2 cellular contexts compared by ENCODE assay signal in the genomic region with DNA sequence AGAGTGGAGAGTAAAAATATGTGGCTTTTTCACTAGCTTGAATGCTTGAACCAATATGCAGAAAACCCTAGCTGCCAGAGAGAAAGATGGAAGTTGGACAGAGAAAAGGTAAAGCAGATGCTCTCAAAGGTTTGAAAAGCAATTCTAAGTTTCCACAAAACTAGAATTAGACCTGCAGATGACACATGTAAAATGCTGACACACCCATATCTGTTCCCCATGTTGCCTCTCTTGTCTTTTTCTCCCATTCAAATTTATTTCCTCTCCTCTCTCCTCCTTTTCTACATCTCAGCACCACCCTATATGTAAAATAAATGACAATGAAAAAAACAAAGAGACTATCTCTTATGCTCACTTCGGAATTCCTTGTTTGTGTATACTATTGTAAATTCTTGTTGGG.
TF ChIP-seq lines count a peak whose summit lies in the region.

No MANE protein-coding gene starts in this region.

TF ChIP-seq in GM23338, 12 proteins besides CTCF, POLR2A, EP300 and RAD21 (continued from another document):
- TF ChIP-seq, protein P1, sequence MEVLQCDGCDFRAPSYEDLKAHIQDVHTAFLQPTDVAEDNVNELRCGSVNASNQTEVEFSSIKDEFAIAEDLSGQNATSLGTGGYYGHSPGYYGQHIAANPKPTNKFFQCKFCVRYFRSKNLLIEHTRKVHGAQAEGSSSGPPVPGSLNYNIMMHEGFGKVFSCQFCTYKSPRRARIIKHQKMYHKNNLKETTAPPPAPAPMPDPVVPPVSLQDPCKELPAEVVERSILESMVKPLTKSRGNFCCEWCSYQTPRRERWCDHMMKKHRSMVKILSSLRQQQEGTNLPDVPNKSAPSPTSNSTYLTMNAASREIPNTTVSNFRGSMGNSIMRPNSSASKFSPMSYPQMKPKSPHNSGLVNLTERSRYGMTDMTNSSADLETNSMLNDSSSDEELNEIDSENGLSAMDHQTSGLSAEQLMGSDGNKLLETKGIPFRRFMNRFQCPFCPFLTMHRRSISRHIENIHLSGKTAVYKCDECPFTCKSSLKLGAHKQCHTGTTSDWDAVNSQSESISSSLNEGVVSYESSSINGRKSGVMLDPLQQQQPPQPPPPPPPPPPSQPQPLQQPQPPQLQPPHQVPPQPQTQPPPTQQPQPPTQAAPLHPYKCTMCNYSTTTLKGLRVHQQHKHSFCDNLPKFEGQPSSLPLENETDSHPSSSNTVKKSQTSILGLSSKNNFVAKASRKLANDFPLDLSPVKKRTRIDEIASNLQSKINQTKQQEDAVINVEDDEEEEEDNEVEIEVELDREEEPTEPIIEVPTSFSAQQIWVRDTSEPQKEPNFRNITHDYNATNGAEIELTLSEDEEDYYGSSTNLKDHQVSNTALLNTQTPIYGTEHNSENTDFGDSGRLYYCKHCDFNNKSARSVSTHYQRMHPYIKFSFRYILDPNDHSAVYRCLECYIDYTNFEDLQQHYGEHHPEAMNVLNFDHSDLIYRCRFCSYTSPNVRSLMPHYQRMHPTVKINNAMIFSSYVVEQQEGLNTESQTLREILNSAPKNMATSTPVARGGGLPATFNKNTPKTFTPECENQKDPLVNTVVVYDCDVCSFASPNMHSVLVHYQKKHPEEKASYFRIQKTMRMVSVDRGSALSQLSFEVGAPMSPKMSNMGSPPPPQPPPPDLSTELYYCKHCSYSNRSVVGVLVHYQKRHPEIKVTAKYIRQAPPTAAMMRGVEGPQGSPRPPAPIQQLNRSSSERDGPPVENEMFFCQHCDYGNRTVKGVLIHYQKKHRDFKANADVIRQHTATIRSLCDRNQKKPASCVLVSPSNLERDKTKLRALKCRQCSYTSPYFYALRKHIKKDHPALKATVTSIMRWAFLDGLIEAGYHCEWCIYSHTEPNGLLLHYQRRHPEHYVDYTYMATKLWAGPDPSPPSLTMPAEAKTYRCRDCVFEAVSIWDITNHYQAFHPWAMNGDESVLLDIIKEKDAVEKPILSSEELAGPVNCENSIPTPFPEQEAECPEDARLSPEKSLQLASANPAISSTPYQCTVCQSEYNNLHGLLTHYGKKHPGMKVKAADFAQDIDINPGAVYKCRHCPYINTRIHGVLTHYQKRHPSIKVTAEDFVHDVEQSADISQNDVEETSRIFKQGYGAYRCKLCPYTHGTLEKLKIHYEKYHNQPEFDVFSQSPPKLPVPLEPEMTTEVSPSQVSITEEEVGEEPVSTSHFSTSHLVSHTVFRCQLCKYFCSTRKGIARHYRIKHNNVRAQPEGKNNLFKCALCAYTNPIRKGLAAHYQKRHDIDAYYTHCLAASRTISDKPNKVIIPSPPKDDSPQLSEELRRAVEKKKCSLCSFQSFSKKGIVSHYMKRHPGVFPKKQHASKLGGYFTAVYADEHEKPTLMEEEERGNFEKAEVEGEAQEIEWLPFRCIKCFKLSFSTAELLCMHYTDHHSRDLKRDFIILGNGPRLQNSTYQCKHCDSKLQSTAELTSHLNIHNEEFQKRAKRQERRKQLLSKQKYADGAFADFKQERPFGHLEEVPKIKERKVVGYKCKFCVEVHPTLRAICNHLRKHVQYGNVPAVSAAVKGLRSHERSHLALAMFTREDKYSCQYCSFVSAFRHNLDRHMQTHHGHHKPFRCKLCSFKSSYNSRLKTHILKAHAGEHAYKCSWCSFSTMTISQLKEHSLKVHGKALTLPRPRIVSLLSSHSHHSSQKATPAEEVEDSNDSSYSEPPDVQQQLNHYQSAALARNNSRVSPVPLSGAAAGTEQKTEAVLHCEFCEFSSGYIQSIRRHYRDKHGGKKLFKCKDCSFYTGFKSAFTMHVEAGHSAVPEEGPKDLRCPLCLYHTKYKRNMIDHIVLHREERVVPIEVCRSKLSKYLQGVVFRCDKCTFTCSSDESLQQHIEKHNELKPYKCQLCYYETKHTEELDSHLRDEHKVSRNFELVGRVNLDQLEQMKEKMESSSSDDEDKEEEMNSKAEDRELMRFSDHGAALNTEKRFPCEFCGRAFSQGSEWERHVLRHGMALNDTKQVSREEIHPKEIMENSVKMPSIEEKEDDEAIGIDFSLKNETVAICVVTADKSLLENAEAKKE (CRISPR knock-in tag; IDR thresholded peaks at IDR 0.05) = no peak
- no peak for TF ChIP-seq ZNF331 (CRISPR knock-in tag; IDR thresholded peaks at IDR 0.05; ENCODE audit: low read depth)
- TF ChIP-seq POLR2AphosphoS5 (IDR thresholded peaks at IDR 0.05; ENCODE audit: low read depth) = no peak
- no peak for TF ChIP-seq EZH2 (IDR thresholded peaks at IDR 0.05; ENCODE audit: low read depth, unreplicated experiment)
- no peak for TF ChIP-seq REST (IDR thresholded peaks at IDR 0.05; ENCODE audit: unreplicated experiment)
- TF ChIP-seq EZH2phosphoT487 (IDR thresholded peaks at IDR 0.05; ENCODE audit: unreplicated experiment) = no peak
- TF ChIP-seq JUNB (IDR thresholded peaks at IDR 0.05; ENCODE audit: unreplicated experiment) = no peak
- no peak for TF ChIP-seq NANOG (IDR thresholded peaks at IDR 0.05; ENCODE audit: borderline replicate concordance)
- TF ChIP-seq CREB1 (CRISPR knock-in tag; IDR thresholded peaks at IDR 0.05; ENCODE audit: low read depth) = no peak
TF ChIP-seq in GM23338: peak in this region for 0.

TF ChIP-seq in WTC11, 78 proteins besides CTCF, POLR2A, EP300 and RAD21 (continued from another document):
- TF ChIP-seq, protein P2, sequence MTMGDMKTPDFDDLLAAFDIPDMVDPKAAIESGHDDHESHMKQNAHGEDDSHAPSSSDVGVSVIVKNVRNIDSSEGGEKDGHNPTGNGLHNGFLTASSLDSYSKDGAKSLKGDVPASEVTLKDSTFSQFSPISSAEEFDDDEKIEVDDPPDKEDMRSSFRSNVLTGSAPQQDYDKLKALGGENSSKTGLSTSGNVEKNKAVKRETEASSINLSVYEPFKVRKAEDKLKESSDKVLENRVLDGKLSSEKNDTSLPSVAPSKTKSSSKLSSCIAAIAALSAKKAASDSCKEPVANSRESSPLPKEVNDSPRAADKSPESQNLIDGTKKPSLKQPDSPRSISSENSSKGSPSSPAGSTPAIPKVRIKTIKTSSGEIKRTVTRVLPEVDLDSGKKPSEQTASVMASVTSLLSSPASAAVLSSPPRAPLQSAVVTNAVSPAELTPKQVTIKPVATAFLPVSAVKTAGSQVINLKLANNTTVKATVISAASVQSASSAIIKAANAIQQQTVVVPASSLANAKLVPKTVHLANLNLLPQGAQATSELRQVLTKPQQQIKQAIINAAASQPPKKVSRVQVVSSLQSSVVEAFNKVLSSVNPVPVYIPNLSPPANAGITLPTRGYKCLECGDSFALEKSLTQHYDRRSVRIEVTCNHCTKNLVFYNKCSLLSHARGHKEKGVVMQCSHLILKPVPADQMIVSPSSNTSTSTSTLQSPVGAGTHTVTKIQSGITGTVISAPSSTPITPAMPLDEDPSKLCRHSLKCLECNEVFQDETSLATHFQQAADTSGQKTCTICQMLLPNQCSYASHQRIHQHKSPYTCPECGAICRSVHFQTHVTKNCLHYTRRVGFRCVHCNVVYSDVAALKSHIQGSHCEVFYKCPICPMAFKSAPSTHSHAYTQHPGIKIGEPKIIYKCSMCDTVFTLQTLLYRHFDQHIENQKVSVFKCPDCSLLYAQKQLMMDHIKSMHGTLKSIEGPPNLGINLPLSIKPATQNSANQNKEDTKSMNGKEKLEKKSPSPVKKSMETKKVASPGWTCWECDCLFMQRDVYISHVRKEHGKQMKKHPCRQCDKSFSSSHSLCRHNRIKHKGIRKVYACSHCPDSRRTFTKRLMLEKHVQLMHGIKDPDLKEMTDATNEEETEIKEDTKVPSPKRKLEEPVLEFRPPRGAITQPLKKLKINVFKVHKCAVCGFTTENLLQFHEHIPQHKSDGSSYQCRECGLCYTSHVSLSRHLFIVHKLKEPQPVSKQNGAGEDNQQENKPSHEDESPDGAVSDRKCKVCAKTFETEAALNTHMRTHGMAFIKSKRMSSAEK (CRISPR knock-in tag; IDR thresholded peaks at IDR 0.05; ENCODE audit: borderline replicate concordance) = no peak
- TF ChIP-seq SMAD4 (CRISPR knock-in tag; IDR thresholded peaks at IDR 0.05) (no peak), NFYB (CRISPR knock-in tag; conservative IDR thresholded peaks at IDR 0.05; ENCODE audit: low read depth) (no peak), ZBTB21 (CRISPR knock-in tag; IDR thresholded peaks at IDR 0.05; ENCODE audit: borderline replicate concordance) (no peak), ZNF396 (CRISPR knock-in tag; IDR thresholded peaks at IDR 0.05; ENCODE audit: borderline replicate concordance) (no peak), SMAD3 (CRISPR knock-in tag; IDR thresholded peaks at IDR 0.05; ENCODE audit: borderline replicate concordance) (no peak), STAT6 (CRISPR knock-in tag; conservative IDR thresholded peaks at IDR 0.05; ENCODE audit: low read depth) (no peak), ESRRA (CRISPR knock-in tag; IDR thresholded peaks at IDR 0.05; ENCODE audit: borderline replicate concordance) (no peak)
- TF ChIP-seq, protein P3, sequence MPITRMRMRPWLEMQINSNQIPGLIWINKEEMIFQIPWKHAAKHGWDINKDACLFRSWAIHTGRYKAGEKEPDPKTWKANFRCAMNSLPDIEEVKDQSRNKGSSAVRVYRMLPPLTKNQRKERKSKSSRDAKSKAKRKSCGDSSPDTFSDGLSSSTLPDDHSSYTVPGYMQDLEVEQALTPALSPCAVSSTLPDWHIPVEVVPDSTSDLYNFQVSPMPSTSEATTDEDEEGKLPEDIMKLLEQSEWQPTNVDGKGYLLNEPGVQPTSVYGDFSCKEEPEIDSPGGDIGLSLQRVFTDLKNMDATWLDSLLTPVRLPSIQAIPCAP (CRISPR knock-in tag; IDR thresholded peaks at IDR 0.05) = no peak
- TF ChIP-seq, protein P4, sequence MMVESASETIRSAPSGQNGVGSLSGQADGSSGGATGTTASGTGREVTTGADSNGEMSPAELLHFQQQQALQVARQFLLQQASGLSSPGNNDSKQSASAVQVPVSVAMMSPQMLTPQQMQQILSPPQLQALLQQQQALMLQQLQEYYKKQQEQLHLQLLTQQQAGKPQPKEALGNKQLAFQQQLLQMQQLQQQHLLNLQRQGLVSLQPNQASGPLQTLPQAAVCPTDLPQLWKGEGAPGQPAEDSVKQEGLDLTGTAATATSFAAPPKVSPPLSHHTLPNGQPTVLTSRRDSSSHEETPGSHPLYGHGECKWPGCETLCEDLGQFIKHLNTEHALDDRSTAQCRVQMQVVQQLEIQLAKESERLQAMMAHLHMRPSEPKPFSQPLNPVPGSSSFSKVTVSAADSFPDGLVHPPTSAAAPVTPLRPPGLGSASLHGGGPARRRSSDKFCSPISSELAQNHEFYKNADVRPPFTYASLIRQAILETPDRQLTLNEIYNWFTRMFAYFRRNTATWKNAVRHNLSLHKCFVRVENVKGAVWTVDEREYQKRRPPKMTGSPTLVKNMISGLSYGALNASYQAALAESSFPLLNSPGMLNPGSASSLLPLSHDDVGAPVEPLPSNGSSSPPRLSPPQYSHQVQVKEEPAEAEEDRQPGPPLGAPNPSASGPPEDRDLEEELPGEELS (CRISPR knock-in tag; IDR thresholded peaks at IDR 0.05) = no peak
- TF ChIP-seq, protein P5, sequence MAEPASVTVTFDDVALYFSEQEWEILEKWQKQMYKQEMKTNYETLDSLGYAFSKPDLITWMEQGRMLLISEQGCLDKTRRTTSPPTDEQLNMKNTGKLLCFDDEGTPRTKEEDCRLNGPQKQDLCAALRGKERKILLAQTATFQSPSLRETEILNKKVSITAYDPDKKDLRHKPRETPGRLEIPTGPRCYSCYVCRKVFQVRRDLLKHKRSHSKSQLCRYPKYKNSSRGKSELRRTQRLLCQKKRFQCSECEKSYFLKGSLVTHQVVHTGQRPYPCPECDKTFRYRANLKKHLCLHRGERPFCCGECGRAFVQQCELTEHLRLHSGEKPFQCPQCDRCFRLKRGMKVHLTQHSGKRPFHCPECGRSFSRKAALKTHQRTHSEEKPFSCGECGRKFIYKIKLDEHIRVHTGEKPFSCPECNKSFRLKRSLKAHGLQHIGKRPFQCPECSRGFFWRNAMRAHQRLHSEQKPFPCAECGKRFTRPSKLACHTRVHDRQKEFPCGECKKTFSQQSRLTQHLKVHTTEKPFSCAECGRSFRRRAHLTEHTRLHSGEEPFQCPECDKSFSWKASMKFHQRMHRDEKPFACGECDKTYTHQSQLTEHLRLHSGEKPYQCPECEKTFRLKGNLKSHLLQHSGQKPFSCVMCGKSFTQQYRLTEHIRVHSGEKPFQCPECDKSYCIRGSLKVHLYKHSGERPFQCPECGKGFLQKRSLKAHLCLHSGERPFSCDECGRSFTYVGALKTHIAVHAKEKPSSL (CRISPR knock-in tag; conservative IDR thresholded peaks at IDR 0.05) = no peak
